ENCODE assay signal across 1 cellular context in the genomic region with DNA sequence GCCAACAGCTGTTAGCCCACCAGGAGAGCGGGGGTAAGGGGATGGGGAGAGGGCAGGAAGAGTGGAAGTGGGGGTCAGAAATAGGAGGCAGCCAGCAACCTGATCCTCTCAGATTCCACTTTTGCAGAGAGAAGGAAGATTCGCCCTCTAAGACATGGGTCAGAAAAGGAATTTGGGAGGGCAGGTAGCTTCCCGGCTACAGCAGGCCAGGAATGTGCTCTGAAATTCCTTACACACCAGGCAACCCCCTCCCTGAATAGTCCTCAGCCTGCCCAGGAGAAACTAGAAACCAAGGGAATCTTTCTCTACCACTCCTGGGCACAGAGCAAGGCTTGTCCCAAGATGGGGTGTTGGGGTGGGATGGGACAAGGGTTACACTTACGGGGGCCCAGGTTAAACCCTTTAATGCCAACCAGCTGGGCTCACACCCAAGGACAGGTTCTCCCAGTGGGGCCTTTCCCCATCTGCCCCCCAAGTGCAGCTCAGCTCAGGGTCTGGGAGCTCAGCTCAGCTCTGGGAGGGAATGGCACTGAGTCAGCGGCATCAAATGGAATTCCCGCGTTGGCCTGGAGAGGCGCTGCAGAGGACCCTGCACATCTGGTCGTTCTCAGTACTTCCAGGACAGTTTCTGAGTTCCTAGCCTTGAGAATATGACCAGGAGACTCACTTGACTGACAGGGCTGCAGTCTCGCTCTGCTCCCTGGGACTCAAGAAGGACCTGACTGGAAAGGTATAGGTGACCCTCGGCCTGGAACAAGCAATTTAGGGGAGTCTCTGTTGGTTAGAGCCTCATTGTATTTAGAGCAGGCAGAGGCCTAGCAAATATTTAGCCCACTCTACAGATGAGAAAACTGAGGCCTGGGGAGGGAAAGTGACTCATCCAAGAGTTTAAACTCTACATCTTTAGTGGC.
TF ChIP-seq lines count a peak whose summit lies in the region.

No MANE protein-coding gene starts in this region.

TF ChIP-seq in WTC11, 78 proteins besides CTCF, POLR2A, EP300 and RAD21 (continued from another document):
- TF ChIP-seq, protein P1, sequence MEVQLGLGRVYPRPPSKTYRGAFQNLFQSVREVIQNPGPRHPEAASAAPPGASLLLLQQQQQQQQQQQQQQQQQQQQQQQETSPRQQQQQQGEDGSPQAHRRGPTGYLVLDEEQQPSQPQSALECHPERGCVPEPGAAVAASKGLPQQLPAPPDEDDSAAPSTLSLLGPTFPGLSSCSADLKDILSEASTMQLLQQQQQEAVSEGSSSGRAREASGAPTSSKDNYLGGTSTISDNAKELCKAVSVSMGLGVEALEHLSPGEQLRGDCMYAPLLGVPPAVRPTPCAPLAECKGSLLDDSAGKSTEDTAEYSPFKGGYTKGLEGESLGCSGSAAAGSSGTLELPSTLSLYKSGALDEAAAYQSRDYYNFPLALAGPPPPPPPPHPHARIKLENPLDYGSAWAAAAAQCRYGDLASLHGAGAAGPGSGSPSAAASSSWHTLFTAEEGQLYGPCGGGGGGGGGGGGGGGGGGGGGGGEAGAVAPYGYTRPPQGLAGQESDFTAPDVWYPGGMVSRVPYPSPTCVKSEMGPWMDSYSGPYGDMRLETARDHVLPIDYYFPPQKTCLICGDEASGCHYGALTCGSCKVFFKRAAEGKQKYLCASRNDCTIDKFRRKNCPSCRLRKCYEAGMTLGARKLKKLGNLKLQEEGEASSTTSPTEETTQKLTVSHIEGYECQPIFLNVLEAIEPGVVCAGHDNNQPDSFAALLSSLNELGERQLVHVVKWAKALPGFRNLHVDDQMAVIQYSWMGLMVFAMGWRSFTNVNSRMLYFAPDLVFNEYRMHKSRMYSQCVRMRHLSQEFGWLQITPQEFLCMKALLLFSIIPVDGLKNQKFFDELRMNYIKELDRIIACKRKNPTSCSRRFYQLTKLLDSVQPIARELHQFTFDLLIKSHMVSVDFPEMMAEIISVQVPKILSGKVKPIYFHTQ (CRISPR knock-in tag; IDR thresholded peaks at IDR 0.05): 0 out of 2 replicates have a peak, but pooled peaks have one; percentile 42
